9 cellular contexts compared by ENCODE assay signal in the genomic region with DNA sequence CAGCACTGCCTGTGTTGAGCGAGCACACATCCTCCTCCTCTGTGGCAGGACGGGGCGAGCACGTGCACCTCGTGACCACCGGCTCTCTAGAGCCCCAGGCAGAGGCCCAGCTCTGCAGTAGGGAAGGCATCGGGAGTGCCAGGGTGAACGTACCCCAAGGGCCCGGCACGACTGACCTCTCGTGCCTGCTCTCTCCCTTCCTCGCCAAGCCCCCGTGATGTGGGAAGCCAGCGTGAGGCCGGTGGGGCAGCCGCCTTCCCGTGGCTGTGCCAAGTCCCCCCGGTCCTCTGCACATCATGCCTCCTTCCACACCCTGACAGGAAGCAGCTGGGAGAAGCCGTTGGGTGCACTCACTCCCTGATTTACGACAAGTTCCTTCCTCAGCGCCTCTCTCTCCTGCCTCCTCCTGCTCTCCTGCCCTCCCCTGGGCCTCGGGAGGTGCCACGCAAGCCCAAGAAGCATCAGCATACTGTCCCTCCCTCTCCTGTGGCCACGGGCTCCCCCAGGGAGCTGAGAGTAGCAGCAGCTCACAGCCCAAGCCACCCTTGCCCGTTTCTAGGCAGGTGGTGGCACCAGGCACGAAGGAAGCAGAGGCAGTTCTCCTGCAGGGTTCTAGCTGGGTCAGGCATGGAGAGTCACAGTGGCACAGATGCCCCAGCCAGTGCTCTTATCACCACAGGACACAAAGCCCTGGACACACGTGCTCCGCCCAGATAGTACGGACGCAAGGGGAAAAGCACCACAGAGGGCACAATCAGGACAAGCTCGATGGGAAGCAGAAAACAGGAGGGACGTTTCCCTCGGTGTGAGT. TPM values are rescaled to one million over a fixed set of nuclear protein-coding genes. Genes with fewer than 3 reads are reported as not detected.
DNase-seq lines count a peak whose midpoint lies in the region; ATAC-seq and TF ChIP-seq lines count a peak whose summit lies in the region.
"Had no signal": no experiment of that assay in that cellular context is flagged by ENCODE, and none has a peak within 500 bp of the region (broad histone marks: within the 10 kb centered on the region; RNA-seq: fewer than 3 reads in every experiment).

No MANE protein-coding gene starts in this region.

- intact Hi-C loops in breast epithelium (cut with DNase I; ENCODE audit: low total_unique reads): no loop called here

- no peak for ATAC-seq in HG03045 (IDR thresholded peaks at IDR 0.05; ENCODE audit: unreplicated experiment)

- no peak for TF ChIP-seq POLR2A in breast epithelium (IDR thresholded peaks at IDR 0.05)

- peak overlapping the region; percentile 74 to 82 for H3K27ac ChIP-seq in right atrium auricular region
- H3K27ac ChIP-seq in substantia nigra (ENCODE audit: low read depth, low read length, poor library complexity, severe bottlenecking): peak overlapping the region; percentile 24
- H3K27ac ChIP-seq in breast epithelium: peak overlapping the region in 1 of 2 donors; percentile 58

- peaks cover 0 to 65% of the 10 kb centered on the region in 2 donors for H3K4me1 ChIP-seq in right atrium auricular region
- H3K4me1 ChIP-seq in breast epithelium: no peaks in the 10 kb centered on the region

- H3K9me3 ChIP-seq in right atrium auricular region: no peaks in the 10 kb centered on the region
- H3K9me3 ChIP-seq in breast epithelium: no peaks in the 10 kb centered on the region

- TF ChIP-seq CTCF in right atrium auricular region (IDR thresholded peaks at IDR 0.05) (no peak), breast epithelium (IDR thresholded peaks at IDR 0.05) (no peak)

- H3K27me3 ChIP-seq in right atrium auricular region (no peaks in the 10 kb centered on the region), breast epithelium (no peaks in the 10 kb centered on the region)

- H3K36me3 ChIP-seq in right atrium auricular region (peaks cover 17% of the 10 kb centered on the region), breast epithelium (no peaks in the 10 kb centered on the region)

- H3K4me3 ChIP-seq in right atrium auricular region (no peak overlapping the region), breast epithelium (no peak overlapping the region)

- DNase-seq in SIG-M5 treated with dmso at 0.1 percent for 504 hours (lab: John Stamatoyannopoulos, UW; ENCODE audit: unreplicated experiment) (peak; percentile 33), SIG-M5 (lab: John Stamatoyannopoulos, UW) (no peak), UCSD-AML1 (lab: John Stamatoyannopoulos, UW; ENCODE audit: unreplicated experiment) (peak; percentile 68), right atrium auricular region (ENCODE audit: low spot score) (peak; percentile 60), substantia nigra (lab: John Stamatoyannopoulos, UW) (peak in 10 of 49 donors; percentile 30 to 63 (median 48)), DMS 273 (lab: John Stamatoyannopoulos, UW; ENCODE audit: unreplicated experiment) (no peak), breast epithelium (ENCODE audit: low spot score in 2 of 2) (no peak)
- DNase-seq: central memory CD4-positive, alpha-beta T cell had no signal

RNA-seq across cellular contexts. Expression of a gene that starts 47.0 kb away (rescaled TPM):
- total RNA-seq in right atrium auricular region: under 1 TPM in 1 of 2 donors, not detected in 1; 0.07 TPM
- under 1 TPM; 0.16 to 0.88 (median 0.33) TPM for total RNA-seq in breast epithelium

Comparison
In these comparisons a context has a peak if more than half of its experiments do, and no peak if none do; other contexts are left out.
1. DNase-seq: peak in SIG-M5 treated with dmso at 0.1 percent for 504 hours (single experiment), UCSD-AML1 (single experiment) and right atrium auricular region (single experiment); none in SIG-M5 (single experiment), DMS 273 (single experiment) and breast epithelium (0 of 2).